Comparison of ENCODE assay signal across 11 cellular contexts in the genomic region with DNA sequence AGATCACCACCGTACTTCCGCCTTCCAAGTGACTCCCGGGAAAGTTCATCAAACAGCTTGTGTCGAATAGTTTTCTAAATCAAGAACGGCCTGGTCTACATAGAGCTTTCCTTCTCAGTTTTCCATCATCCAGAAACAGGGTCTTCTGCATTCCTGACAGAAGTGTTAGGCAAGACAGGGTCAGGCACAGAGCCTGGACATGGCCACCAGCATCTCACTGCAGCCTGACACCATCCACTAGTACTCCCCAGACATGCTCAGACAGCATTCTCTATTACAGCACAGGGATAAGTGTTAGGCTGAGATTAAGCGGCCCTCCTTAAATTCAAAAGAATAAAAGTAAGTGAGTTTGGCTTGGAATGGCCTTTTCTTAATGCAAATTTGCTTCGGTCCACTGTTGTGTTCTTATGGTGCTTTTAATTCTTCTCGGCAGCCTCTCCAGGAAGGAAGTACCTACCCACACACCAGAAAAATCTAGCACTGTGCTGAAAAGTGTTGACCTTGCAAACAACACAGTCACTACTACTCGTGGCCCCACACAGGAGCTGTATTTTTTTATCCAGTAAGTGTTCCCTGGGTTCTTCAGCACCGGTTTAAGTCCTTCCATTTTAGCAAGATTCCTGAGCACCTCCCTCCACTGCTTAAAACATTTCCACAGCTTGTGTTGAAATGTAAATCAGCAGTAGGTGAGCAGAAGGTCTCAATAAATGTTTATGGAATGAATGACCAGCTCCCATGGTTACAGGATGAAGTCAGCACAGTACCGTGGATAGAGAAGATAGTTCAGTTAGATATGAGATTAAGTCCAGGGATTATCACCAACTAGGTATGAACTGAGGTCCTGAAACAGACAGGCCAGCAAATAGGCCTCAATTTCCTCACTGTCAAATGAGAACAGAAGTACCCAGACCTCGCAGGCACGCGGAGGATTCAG. TPM values are rescaled to one million over a fixed set of nuclear protein-coding genes. Genes with fewer than 3 reads are reported as not detected.
DNase-seq lines count a peak whose midpoint lies in the region; ATAC-seq and TF ChIP-seq lines count a peak whose summit lies in the region.
"Had no signal": no experiment of that assay in that cellular context is flagged by ENCODE, and none has a peak within 500 bp of the region (broad histone marks: within the 10 kb centered on the region; RNA-seq: fewer than 3 reads in every experiment).

No MANE protein-coding gene starts in this region.

- H2AFZ ChIP-seq in smooth muscle cell (ENCODE audit: low read depth) (no peak overlapping the region), PC-9 (no peak overlapping the region)

- H3K9me3 ChIP-seq in gastroesophageal sphincter = no peaks in the 10 kb centered on the region
- no peaks in the 10 kb centered on the region for H3K9me3 ChIP-seq in smooth muscle cell (replicated peaks; ENCODE audit: low read depth)
- no peaks in the 10 kb centered on the region for H3K9me3 ChIP-seq in PC-9 (ENCODE audit: insufficient read depth, low read depth)
- H3K9me3 ChIP-seq: heart left ventricle had no signal

- H3K4me2 ChIP-seq in smooth muscle cell (no peak overlapping the region), PC-9 (no peak overlapping the region)

- H3K9me2 ChIP-seq in PC-9 (ENCODE audit: insufficient read depth) = no peaks in the 10 kb centered on the region

- DNase-seq in activated CD8-positive, alpha-beta memory T cell treated with anti-CD3 and anti-CD28 coated beads, Interleukin-2, amount 10 ng/mL, durations not matched to agents 7 days and 5 days = no peak
- no peak for DNase-seq in activated CD8-positive, alpha-beta memory T cell treated with anti-CD3 and anti-CD28 coated beads, Interleukin-2, amount 50 U/mL, for 48 hours
- DNase-seq in WTC11 (ENCODE audit: low spot score) (no peak), smooth muscle cell (lab: John Stamatoyannopoulos, UW; ENCODE audit: unreplicated experiment) (no peak), cerebellar cortex (ENCODE audit: low spot score) (no peak), PC-9 (no peak), H4 (ENCODE audit: low spot score) (no peak)
- DNase-seq: heart left ventricle, NCI-H69 had no signal

- H3K4me3 ChIP-seq in gastroesophageal sphincter (no peak overlapping the region), smooth muscle cell (no peak overlapping the region), PC-9 (no peak overlapping the region)
- H3K4me3 ChIP-seq: heart left ventricle had no signal

- peaks cover 0 to 60% of the 10 kb centered on the region in 2 donors for H3K36me3 ChIP-seq in gastroesophageal sphincter
- H3K36me3 ChIP-seq in smooth muscle cell (ENCODE audit: low read depth) = no peaks in the 10 kb centered on the region
- H3K36me3 ChIP-seq in PC-9 (ENCODE audit: low read depth) = no peaks in the 10 kb centered on the region

- H3K27me3 ChIP-seq in gastroesophageal sphincter = no peaks in the 10 kb centered on the region
- H3K27me3 ChIP-seq in smooth muscle cell (ENCODE audit: low read depth) = no peaks in the 10 kb centered on the region
- no peaks in the 10 kb centered on the region for H3K27me3 ChIP-seq in PC-9 (ENCODE audit: insufficient read depth, low read depth)
- H3K27me3 ChIP-seq: heart left ventricle had no signal

- H4K20me1 ChIP-seq in smooth muscle cell (ENCODE audit: low read depth) = no peaks in the 10 kb centered on the region
- H4K20me1 ChIP-seq in PC-9 (ENCODE audit: insufficient read depth) = no peaks in the 10 kb centered on the region

- peaks cover 0 to 32% (median 11%) of the 10 kb centered on the region in 3 donors for H3K4me1 ChIP-seq in gastroesophageal sphincter
- H3K4me1 ChIP-seq in smooth muscle cell (ENCODE audit: low read depth) = peaks cover 12% of the 10 kb centered on the region
- H3K4me1 ChIP-seq in PC-9 (replicated peaks; ENCODE audit: insufficient read depth) = no peaks in the 10 kb centered on the region

- TF ChIP-seq CTCF in WTC11 (IDR thresholded peaks at IDR 0.05) (no peak), gastroesophageal sphincter (IDR thresholded peaks at IDR 0.05) (no peak), smooth muscle cell (IDR thresholded peaks at IDR 0.05; ENCODE audit: borderline replicate concordance, insufficient read depth, poor library complexity, severe bottlenecking) (no peak), PC-9 (conservative IDR thresholded peaks at IDR 0.05) (no peak)

- peak; percentile 82 for ATAC-seq in activated CD8-positive, alpha-beta memory T cell treated with anti-CD3 and anti-CD28 coated beads, Interleukin-2, amount 10 ng/mL, durations not matched to agents 7 days and 5 days
- no peak for ATAC-seq in WTC11
- no peak for ATAC-seq in gastroesophageal sphincter
- ATAC-seq: HCT116 had no signal

- peak overlapping the region; percentile 51 for H3K9ac ChIP-seq in smooth muscle cell (ENCODE audit: low read depth)

- POLR2A ChIA-PET in WTC11 (lab: Charles Lee) = no interaction called here
- POLR2A ChIA-PET in PC-9 (lab: Charles Lee; ENCODE audit: unreplicated experiment) = no interaction called here

- 66 to 71% methylated on average over 12 to 14 of the region's 14 CpGs for WGBS in gastroesophageal sphincter (ENCODE audit: low coverage in 1 of 2), 2 donors
- 74% methylated on average over 14 of the region's 14 CpGs for WGBS in smooth muscle cell (ENCODE audit: low lambda C conversion rate)

- BruUV-seq in PC-9 (replicated peaks; lab: Mats Ljungman, UMichigan) = no TSS peak

- H3K79me2 ChIP-seq in smooth muscle cell (ENCODE audit: low read depth) (peaks cover 36% of the 10 kb centered on the region), PC-9 (ENCODE audit: low read depth) (no peaks in the 10 kb centered on the region)

- H3K27ac ChIP-seq in gastroesophageal sphincter (peak overlapping the region in 3 of 4 donors; percentile 8 to 61 (median 41)), smooth muscle cell (ENCODE audit: low read depth) (peak overlapping the region; percentile 79), PC-9 (no peak overlapping the region)

- peaks cover 31% of the 10 kb centered on the region for H3K4me1 Mint-ChIP-seq in activated CD8-positive, alpha-beta memory T cell treated with anti-CD3 and anti-CD28 coated beads, Interleukin-2, amount 10 ng/mL, durations not matched to agents 7 days and 5 days
- H3K4me1 Mint-ChIP-seq in WTC11 = peaks cover 2% of the 10 kb centered on the region; the same call in 1 of the 2 replicates

- no peak overlapping the region for H3K4me3 Mint-ChIP-seq in activated CD8-positive, alpha-beta memory T cell treated with anti-CD3 and anti-CD28 coated beads, Interleukin-2, amount 10 ng/mL, durations not matched to agents 7 days and 5 days
- no peak overlapping the region for H3K4me3 Mint-ChIP-seq in WTC11

- H3K27ac Mint-ChIP-seq in activated CD8-positive, alpha-beta memory T cell treated with anti-CD3 and anti-CD28 coated beads, Interleukin-2, amount 10 ng/mL, durations not matched to agents 7 days and 5 days = peak overlapping the region; percentile 74
- peak overlapping the region; percentile 6; the same call in 1 of the 2 replicates for H3K27ac Mint-ChIP-seq in WTC11

- no peaks in the 10 kb centered on the region for H3K27me3 Mint-ChIP-seq in activated CD8-positive, alpha-beta memory T cell treated with anti-CD3 and anti-CD28 coated beads, Interleukin-2, amount 10 ng/mL, durations not matched to agents 7 days and 5 days
- H3K27me3 Mint-ChIP-seq in WTC11 (ENCODE audit: low read depth) = no peaks in the 10 kb centered on the region

- peaks cover 48% of the 10 kb centered on the region for H3K36me3 Mint-ChIP-seq in activated CD8-positive, alpha-beta memory T cell treated with anti-CD3 and anti-CD28 coated beads, Interleukin-2, amount 10 ng/mL, durations not matched to agents 7 days and 5 days
- peaks cover 24% of the 10 kb centered on the region for H3K36me3 Mint-ChIP-seq in WTC11

- no peaks in the 10 kb centered on the region for H3K9me3 Mint-ChIP-seq in activated CD8-positive, alpha-beta memory T cell treated with anti-CD3 and anti-CD28 coated beads, Interleukin-2, amount 10 ng/mL, durations not matched to agents 7 days and 5 days (ENCODE audit: low read depth)
- H3K9me3 Mint-ChIP-seq in WTC11 = no peaks in the 10 kb centered on the region

- CTCF ChIA-PET in activated CD8-positive, alpha-beta memory T cell treated with anti-CD3 and anti-CD28 coated beads, Interleukin-2, amount 10 ng/mL, durations not matched to agents 7 days and 5 days (lab: Charles Lee) = interaction anchor here (1.1 to 2.9 kb wide), 3 partner anchors 11 to 48 kb away, joined by 3 to 18 read pairs (median 4); no protein-coding TSS in a partner anchor
- CTCF ChIA-PET in WTC11 (lab: Charles Lee) = interaction anchor here (1.2 kb wide), 1 partner anchor 43 kb away, joined by 3 read pairs; no protein-coding TSS in a partner anchor
- CTCF ChIA-PET in PC-9 (lab: Charles Lee) = no interaction called here

- intact Hi-C loops in PC-9 (cut with micrococcal nuclease; ENCODE audit: unreplicated experiment) = no loop called here

- TF ChIP-seq EP300 in gastroesophageal sphincter (IDR thresholded peaks at IDR 0.05) = no peak

- peaks cover 21% of the 10 kb centered on the region for H3F3A ChIP-seq in smooth muscle cell (ENCODE audit: low read depth)
- no peaks in the 10 kb centered on the region for H3F3A ChIP-seq in PC-9 (ENCODE audit: insufficient read depth, low read depth)

- TF ChIP-seq POLR2A in gastroesophageal sphincter (IDR thresholded peaks at IDR 0.05) = no peak

TF ChIP-seq in WTC11, 78 proteins besides CTCF, POLR2A, EP300 and RAD21 (continues in another document):
- TF ChIP-seq PRRX2 (CRISPR knock-in tag; IDR thresholded peaks at IDR 0.05) (no peak), ZBTB21 (CRISPR knock-in tag; IDR thresholded peaks at IDR 0.05; ENCODE audit: borderline replicate concordance) (no peak), ELF4 (CRISPR knock-in tag; IDR thresholded peaks at IDR 0.05; ENCODE audit: low read depth) (no peak)

RNA-seq across cellular contexts. Expression of a gene that starts 44.1 kb away (rescaled TPM):
- 10 to 100 TPM; 53.9 to 61.4 TPM for total RNA-seq in activated CD8-positive, alpha-beta memory T cell treated with anti-CD3 and anti-CD28 coated beads, Interleukin-2, amount 10 ng/mL, durations not matched to agents 7 days and 5 days
- total RNA-seq in WTC11 (2021) = 46.9 to 53.1 TPM (median 49.3 TPM) in 3 replicates
- total RNA-seq in gastroesophageal sphincter = 100 to 1,000 TPM; 127 to 184 (median 162) TPM
- 74.9 and 78.2 TPM in 2 replicates for total RNA-seq in smooth muscle cell
- 41.5 and 49.2 TPM in 2 replicates for polyA plus RNA-seq in smooth muscle cell
- 13.0 and 13.4 TPM in 2 replicates for total RNA-seq in PC-9 (2021)
- total RNA-seq in H4 (2014; rRNA removed; shearing (Covaris generic)) = 34.2 and 35.8 TPM in 2 replicates

RNA-seq across cellular contexts. Expression of a gene that starts 44.7 kb away (rescaled TPM):
- 10 to 100 TPM; 82.9 to 84.3 TPM for total RNA-seq in activated CD8-positive, alpha-beta memory T cell treated with anti-CD3 and anti-CD28 coated beads, Interleukin-2, amount 10 ng/mL, durations not matched to agents 7 days and 5 days
- total RNA-seq in WTC11 (2021) = 70.1 to 84.7 TPM (median 70.3 TPM) in 3 replicates
- 10 to 100 TPM; 17.1 to 26.8 (median 20.7) TPM for total RNA-seq in gastroesophageal sphincter
- 32.9 and 45.0 TPM in 2 replicates for total RNA-seq in smooth muscle cell
- 14.6 and 22.7 TPM in 2 replicates for polyA plus RNA-seq in smooth muscle cell
- 9.7 and 19.0 TPM in 2 replicates for total RNA-seq in PC-9 (2021)
- total RNA-seq in H4 (2014; rRNA removed; shearing (Covaris generic)) = 9.1 and 15.9 TPM in 2 replicates
